Comparison of ENCODE assay signal across 34 cellular contexts in genomic region chr5:75890546-75890945, GRCh38.
"Had no signal": no experiment of that assay in that cellular context is flagged by ENCODE, and none has a peak within 500 bp of the region (broad histone marks: within the 10 kb centered on the region; RNA-seq: fewer than 3 reads in every experiment).

No MANE protein-coding gene starts in this region.

- H3K9me3 Mint-ChIP-seq: activated CD4-positive, alpha-beta memory T cell treated with anti-CD3 and anti-CD28 coated beads, Interleukin-2, amount 10 ng/mL, durations not matched to agents 7 days and 5 days; central memory CD8-positive, alpha-beta T cell had no signal

- H3K27me3 Mint-ChIP-seq: activated CD8-positive, alpha-beta memory T cell treated with anti-CD3 and anti-CD28 coated beads, Interleukin-2, amount 10 ng/mL, durations not matched to agents 7 days and 5 days had no signal

- H3K27ac Mint-ChIP-seq: activated CD4-positive, alpha-beta memory T cell treated with anti-CD3 and anti-CD28 coated beads, Interleukin-2, amount 10 ng/mL, durations not matched to agents 7 days and 5 days; activated CD8-positive, alpha-beta memory T cell treated with anti-CD3 and anti-CD28 coated beads, Interleukin-2, amount 10 ng/mL, durations not matched to agents 7 days and 5 days; activated naive CD8-positive, alpha-beta T cell treated with anti-CD3 and anti-CD28 coated beads for 36 hours had no signal

- H3K4me1 Mint-ChIP-seq: activated CD4-positive, alpha-beta memory T cell treated with anti-CD3 and anti-CD28 coated beads, Interleukin-2, amount 10 ng/mL, durations not matched to agents 7 days and 5 days; activated CD8-positive, alpha-beta memory T cell treated with anti-CD3 and anti-CD28 coated beads, Interleukin-2, amount 10 ng/mL, durations not matched to agents 7 days and 5 days; activated naive CD8-positive, alpha-beta T cell treated with anti-CD3 and anti-CD28 coated beads for 36 hours; central memory CD8-positive, alpha-beta T cell had no signal

- H2AFZ ChIP-seq: PC-9 had no signal

- H3K4me2 ChIP-seq: PC-9 had no signal

- ATAC-seq: activated CD8-positive, alpha-beta memory T cell treated with anti-CD3 and anti-CD28 coated beads, Interleukin-2, amount 10 ng/mL, durations not matched to agents 7 days and 5 days had no signal

- H3K27ac ChIP-seq: brain microvascular endothelial cell, cardiac muscle cell, PC-9, RWPE1, WERI-Rb-1 had no signal

- H3K36me3 Mint-ChIP-seq: activated CD8-positive, alpha-beta memory T cell treated with anti-CD3 and anti-CD28 coated beads, Interleukin-2, amount 10 ng/mL, durations not matched to agents 7 days and 5 days; activated naive CD8-positive, alpha-beta T cell treated with anti-CD3 and anti-CD28 coated beads for 36 hours had no signal

- H3K36me3 ChIP-seq: brain microvascular endothelial cell, cardiac muscle cell, WERI-Rb-1 had no signal

- H3K4me3 Mint-ChIP-seq: activated CD4-positive, alpha-beta memory T cell treated with anti-CD3 and anti-CD28 coated beads, Interleukin-2, amount 10 ng/mL, durations not matched to agents 7 days and 5 days; activated CD8-positive, alpha-beta memory T cell treated with anti-CD3 and anti-CD28 coated beads, Interleukin-2, amount 10 ng/mL, durations not matched to agents 7 days and 5 days; activated naive CD8-positive, alpha-beta T cell treated with anti-CD3 and anti-CD28 coated beads for 36 hours; central memory CD8-positive, alpha-beta T cell had no signal

- DNase-seq: activated CD4-positive, alpha-beta memory T cell treated with anti-CD3 and anti-CD28 coated beads, Interleukin-2, amount 10 ng/mL, durations not matched to agents 7 days and 5 days; activated CD4-positive, alpha-beta T cell treated with anti-CD3 and anti-CD28 coated beads for 1 hour; activated CD4-positive, alpha-beta T cell treated with anti-CD3 and anti-CD28 coated beads for 48 hours; activated CD4-positive, CD25-positive, alpha-beta regulatory T cell; activated CD8-positive, alpha-beta memory T cell treated with anti-CD3 and anti-CD28 coated beads for 24 hours; activated CD8-positive, alpha-beta memory T cell treated with anti-CD3 and anti-CD28 coated beads, Interleukin-2, amount 10 ng/mL, durations not matched to agents 7 days and 5 days; activated CD8-positive, alpha-beta memory T cell treated with anti-CD3 and anti-CD28 coated beads, Interleukin-2, amount 50 U/mL, for 48 hours; activated effector memory CD4-positive, alpha-beta T cell treated with Interleukin-2 at 50 U/mL for 16 hours; activated naive CD4-positive, alpha-beta T cell treated with anti-CD3 and anti-CD28 coated beads, Interleukin-2, amount 50 U/mL, for 16 hours; activated naive CD8-positive, alpha-beta T cell treated with anti-CD3 and anti-CD28 coated beads for 36 hours; activated T-cell treated with anti-CD3 and anti-CD28 coated beads, Interleukin-2, amount 50 U/mL, for 48 hours; amniotic stem cell; aorta; brain microvascular endothelial cell; Kasumi-1; KG1; NCI-H1092 treated with DMSO at 0.1 percent for 48 hours; NCI-H1417; NCI-H146; NCI-H187; NCI-H2029 treated with DMSO at 0.1 percent for 48 hours; NCI-H2171 treated with DMSO at 0.1 percent for 48 hours; NCI-H226; NCI-H446 treated with DMSO at 0.1 percent for 48 hours; NCI-H524; NCI-H69; NK-92 treated with Interleukin-12 subunit alpha and Interleukin-12 subunit beta, amount 100 ng/mL, for 24 hours; PC-9; Right ventricle myocardium superior; T1000; WERI-Rb-1 had no signal

- H3K4me3 ChIP-seq: cardiac muscle cell, PC-9 had no signal

- H3K27me3 ChIP-seq: brain microvascular endothelial cell, cardiac muscle cell had no signal
